1 cellular context compared by ENCODE assay signal in genomic region chr9:136695435-136695895, GRCh38.
TF ChIP-seq lines count a peak whose summit lies in the region.

No MANE protein-coding gene starts in this region.

TF ChIP-seq in liver, 16 proteins besides CTCF, POLR2A, EP300 and RAD21 (continued from another document):
- no peak for TF ChIP-seq ATF3 (IDR thresholded peaks at IDR 0.05)
- TF ChIP-seq ZBTB33 (IDR thresholded peaks at IDR 0.05): peak; percentile 32
- peak; percentile 30 for TF ChIP-seq YY1 (IDR thresholded peaks at IDR 0.05)
- TF ChIP-seq SP1 (IDR thresholded peaks at IDR 0.05): peak; percentile 53
- TF ChIP-seq HNF4A (conservative IDR thresholded peaks at IDR 0.05): peak; percentile 48 to 80
- peak; percentile 91 for TF ChIP-seq FOXA1 (IDR thresholded peaks at IDR 0.05)
- peak; percentile 69 to 84 for TF ChIP-seq RXRA (IDR thresholded peaks at IDR 0.05)
- TF ChIP-seq MAX (IDR thresholded peaks at IDR 0.05): no peak
- TF ChIP-seq EGR1 (IDR thresholded peaks at IDR 0.05; ENCODE audit: low read depth in 2 of 2): no peak
- peak in 1 of 2 donors; percentile 12 for TF ChIP-seq JUND (IDR thresholded peaks at IDR 0.05)
- peak; percentile 94 for TF ChIP-seq FOXA2 (IDR thresholded peaks at IDR 0.05)
